ENCODE assay signal across 8 cellular contexts in genomic region chr13:50124536-50125305, GRCh38.
DNase-seq lines count a peak whose midpoint lies in the region; ATAC-seq and TF ChIP-seq lines count a peak whose summit lies in the region.

No MANE protein-coding gene starts in this region.

- peaks cover 3 to 15% of the 10 kb centered on the region in 2 donors for H3K27me3 Mint-ChIP-seq in CD4-positive, alpha-beta memory T cell

- H3K9me3 ChIP-seq in CD4-positive, alpha-beta memory T cell (ENCODE audit: control insufficient read depth in 1 of 2, low read length in 2 of 2) = no peaks in the 10 kb centered on the region
- no peaks in the 10 kb centered on the region for H3K9me3 ChIP-seq in ascending aorta
- H3K9me3 ChIP-seq in smooth muscle cell (replicated peaks; ENCODE audit: low read depth) = no peaks in the 10 kb centered on the region

- under 1% methylated on average over 61 of the region's 78 CpGs for WGBS in smooth muscle cell (ENCODE audit: low lambda C conversion rate)

- peaks cover 6% of the 10 kb centered on the region for H3K27me3 ChIP-seq in CD4-positive, alpha-beta memory T cell (ENCODE audit: insufficient read depth, low read length)
- no peaks in the 10 kb centered on the region for H3K27me3 ChIP-seq in HL-60 (ENCODE audit: insufficient read depth, poor library complexity, severe bottlenecking)
- no peaks in the 10 kb centered on the region for H3K27me3 ChIP-seq in ascending aorta
- H3K27me3 ChIP-seq in smooth muscle cell (ENCODE audit: low read depth) = peaks cover 40% of the 10 kb centered on the region

- peaks cover 6% of the 10 kb centered on the region for H3K36me3 ChIP-seq in CD4-positive, alpha-beta memory T cell (ENCODE audit: insufficient read depth, low read length)
- no peaks in the 10 kb centered on the region for H3K36me3 ChIP-seq in ascending aorta
- no peaks in the 10 kb centered on the region for H3K36me3 ChIP-seq in smooth muscle cell (ENCODE audit: low read depth)

- peaks cover 0 to 25% of the 10 kb centered on the region in 2 donors for H3K36me3 Mint-ChIP-seq in CD4-positive, alpha-beta memory T cell

- TF ChIP-seq CTCF in HL-60 (IDR thresholded peaks at IDR 0.05; ENCODE audit: insufficient read depth, low read length) = no peak
- no peak for TF ChIP-seq CTCF in ascending aorta (IDR thresholded peaks at IDR 0.05)
- no peak for TF ChIP-seq CTCF in smooth muscle cell (IDR thresholded peaks at IDR 0.05; ENCODE audit: borderline replicate concordance, insufficient read depth, poor library complexity, severe bottlenecking)

- intact Hi-C loops in CD4-positive, alpha-beta memory T cell (cut with micrococcal nuclease) = loop anchor here (1.0 to 10.0 kb wide), 13 partner anchors 28 to 1458 kb away; partner anchors contain the start of genes CAB39L, INTS6, KPNA3 and RNASEH2B
- intact Hi-C loops in ascending aorta (cut with DNase I) = loop anchor here (1.0 to 10.0 kb wide), 8 partner anchors 42 to 1680 kb away; partner anchors contain the start of genes DHRS12, INTS6, KPNA3 and SPRYD7

- H3K9ac ChIP-seq in smooth muscle cell (ENCODE audit: low read depth) = peak overlapping the region; percentile 95

- peaks cover 38 to 72% (median 59%) of the 10 kb centered on the region in 4 donors for H3K4me1 Mint-ChIP-seq in CD4-positive, alpha-beta memory T cell

- H3K9me3 Mint-ChIP-seq in CD4-positive, alpha-beta memory T cell = no peaks in the 10 kb centered on the region

- peaks cover 67% of the 10 kb centered on the region for H3K4me1 ChIP-seq in CD4-positive, alpha-beta memory T cell (ENCODE audit: insufficient read depth, low read length)
- peaks cover 0 to 20% of the 10 kb centered on the region in 2 donors for H3K4me1 ChIP-seq in ascending aorta
- peaks cover 43% of the 10 kb centered on the region for H3K4me1 ChIP-seq in smooth muscle cell (ENCODE audit: low read depth)

- no peaks in the 10 kb centered on the region for H3K79me2 ChIP-seq in smooth muscle cell (ENCODE audit: low read depth)

- peaks cover 5% of the 10 kb centered on the region for H3F3A ChIP-seq in smooth muscle cell (ENCODE audit: low read depth)

- ATAC-seq in GM19452 (IDR thresholded peaks at IDR 0.05; ENCODE audit: unreplicated experiment) = peak; percentile 23

- peak overlapping the region; percentile 89 to 99 (median 93) for H3K27ac Mint-ChIP-seq in CD4-positive, alpha-beta memory T cell

- POLR2A ChIA-PET in CD4-positive, alpha-beta memory T cell (lab: Charles Lee; ENCODE audit: partially characterized antibody) = interaction anchor here (0.5 to 14.7 kb wide), 54 partner anchors 8 to 1698 kb away, joined by 3 to 648 read pairs (median 6); partner anchors contain the start of genes CAB39L, FNDC3A, INTS6 and KPNA3

- H3K27ac ChIP-seq in CD4-positive, alpha-beta memory T cell (ENCODE audit: low read depth, low read length) = peak overlapping the region; percentile 98
- H3K27ac ChIP-seq in HL-60 (replicated peaks) = peak overlapping the region; percentile 99
- peak overlapping the region; percentile 100 for H3K27ac ChIP-seq in ascending aorta
- peak overlapping the region; percentile 94 for H3K27ac ChIP-seq in smooth muscle cell (ENCODE audit: low read depth)

- peak; percentile 91 to 98 (median 95) for DNase-seq in CD4-positive, alpha-beta memory T cell
- DNase-seq in HL-60 (ENCODE audit: low read depth in 1 of 2, low spot score in 1 of 2) (peak in 1 of 2 experiments; percentile 98), T follicular helper cell (ENCODE audit: low read depth) (peak; percentile 96), ascending aorta (ENCODE audit: low spot score in 2 of 2) (peak in 1 of 2 donors; percentile 78), smooth muscle cell (lab: John Stamatoyannopoulos, UW; ENCODE audit: unreplicated experiment) (no peak), NCI-H1436 (lab: John Stamatoyannopoulos, UW) (no peak)

- CTCF ChIA-PET in CD4-positive, alpha-beta memory T cell (lab: Charles Lee; ENCODE audit: partially characterized antibody) = interaction anchor here (1.0 to 13.5 kb wide), 13 partner anchors 10 to 791 kb away, joined by 3 to 252 read pairs (median 4); partner anchors contain the start of gene TRIM13

- peak overlapping the region; percentile 90 for H2AFZ ChIP-seq in smooth muscle cell (ENCODE audit: low read depth)

- H3K4me3 Mint-ChIP-seq in CD4-positive, alpha-beta memory T cell = peak overlapping the region; percentile 80 to 91 (median 86)

- H3K4me3 ChIP-seq in CD4-positive, alpha-beta memory T cell (ENCODE audit: low read length in 2 of 2) = peak overlapping the region; percentile 84 to 92
- H3K4me3 ChIP-seq in HL-60 (replicated peaks; ENCODE audit: insufficient read depth, low read length) (peak overlapping the region; percentile 76), ascending aorta (peak overlapping the region; percentile 76 to 90), iPS-11a (ENCODE audit: low read depth, low read length) (peak overlapping the region; percentile 62), smooth muscle cell (peak overlapping the region; percentile 92)

- H3K4me2 ChIP-seq in smooth muscle cell = peak overlapping the region; percentile 99

- H4K20me1 ChIP-seq in smooth muscle cell (ENCODE audit: low read depth) = no peaks in the 10 kb centered on the region

Comparison
In these comparisons a context has a peak if more than half of its experiments do, and no peak if none do; other contexts are left out.
1. DNase-seq: peak in CD4-positive, alpha-beta memory T cell (5 of 5) and T follicular helper cell (single experiment); none in smooth muscle cell (single experiment) and NCI-H1436 (single experiment).
2. Peak in every context shown above with its lines, with median percentiles within 50 percentile points of each other: H3K27ac ChIP-seq and H3K4me3 ChIP-seq.